In genomic region chr6:86629123-86629522, GRCh38 we compare ENCODE assay signal across 34 cellular contexts.
"Had no signal": no experiment of that assay in that cellular context is flagged by ENCODE, and none has a peak within 500 bp of the region (broad histone marks: within the 10 kb centered on the region; RNA-seq: fewer than 3 reads in every experiment).

No MANE protein-coding gene starts in this region.

- H3K9me3 ChIP-seq: ascending aorta had no signal

- H3K4me3 ChIP-seq: ascending aorta, cardiac muscle cell had no signal

- ATAC-seq: activated CD8-positive, alpha-beta memory T cell treated with anti-CD3 and anti-CD28 coated beads, Interleukin-2, amount 10 ng/mL, durations not matched to agents 7 days and 5 days; activated CD8-positive, alpha-beta T cell treated with anti-CD3 and anti-CD28 coated beads, Interleukin-2, amount 10 ng/mL, durations not matched to agents 7 days and 5 days; activated naive CD8-positive, alpha-beta T cell treated with anti-CD3 and anti-CD28 coated beads, Interleukin-2, amount 50 U/mL, for 24 hours had no signal

- H3K4me1 Mint-ChIP-seq: activated B cell treated with CpG ODN at 0.5 μM for 24 hours; activated CD4-positive, alpha-beta memory T cell treated with anti-CD3 and anti-CD28 coated beads, Interleukin-2, amount 10 ng/mL, durations not matched to agents 7 days and 5 days; activated CD4-positive, alpha-beta T cell treated with anti-CD3 and anti-CD28 coated beads, Interleukin-2, amount 10 ng/mL, durations not matched to agents 24 days and 14 days; activated CD8-positive, alpha-beta memory T cell treated with anti-CD3 and anti-CD28 coated beads, Interleukin-2, amount 10 ng/mL, durations not matched to agents 7 days and 5 days; activated naive CD4-positive, alpha-beta T cell treated with anti-CD3 and anti-CD28 coated beads, Interleukin-2, amount 10 ng/mL, durations not matched to agents 7 days and 5 days; activated naive CD8-positive, alpha-beta T cell treated with anti-CD3 and anti-CD28 coated beads, Interleukin-2, amount 10 ng/mL, durations not matched to agents 7 days and 5 days; activated naive CD8-positive, alpha-beta T cell treated with anti-CD3 and anti-CD28 coated beads, Interleukin-2, amount 50 U/mL, for 24 hours; brain; central memory CD8-positive, alpha-beta T cell had no signal

- H3K27me3 ChIP-seq: ascending aorta, cardiac muscle cell had no signal

- H3K9me3 Mint-ChIP-seq: activated B cell treated with CpG ODN at 0.5 μM for 24 hours; activated CD4-positive, alpha-beta memory T cell treated with anti-CD3 and anti-CD28 coated beads, Interleukin-2, amount 10 ng/mL, durations not matched to agents 7 days and 5 days; activated CD4-positive, alpha-beta T cell treated with anti-CD3 and anti-CD28 coated beads, Interleukin-2, amount 10 ng/mL, durations not matched to agents 24 days and 14 days; activated naive CD4-positive, alpha-beta T cell treated with anti-CD3 and anti-CD28 coated beads, Interleukin-2, amount 10 ng/mL, durations not matched to agents 7 days and 5 days; activated naive CD8-positive, alpha-beta T cell treated with anti-CD3 and anti-CD28 coated beads, Interleukin-2, amount 10 ng/mL, durations not matched to agents 7 days and 5 days; activated naive CD8-positive, alpha-beta T cell treated with anti-CD3 and anti-CD28 coated beads, Interleukin-2, amount 50 U/mL, for 24 hours; activated T-helper 2 cell treated with anti-CD3 and anti-CD28 coated beads, Interferon-gamma antibody, Interleukin-2, Interleukin-4, amounts not matched to agents 10 μg/mL and 5 μg/mL and 100 μg/mL, durations not matched to agents 14 hours and 24 hours and 36 hours; brain had no signal

- H3K27me3 Mint-ChIP-seq: activated B cell treated with CpG ODN at 0.5 μM for 24 hours; activated CD4-positive, alpha-beta memory T cell treated with anti-CD3 and anti-CD28 coated beads, Interleukin-2, amount 10 ng/mL, durations not matched to agents 7 days and 5 days; activated CD4-positive, alpha-beta T cell treated with anti-CD3 and anti-CD28 coated beads, Interleukin-2, amount 10 ng/mL, durations not matched to agents 24 days and 14 days; activated CD8-positive, alpha-beta memory T cell treated with anti-CD3 and anti-CD28 coated beads, Interleukin-2, amount 10 ng/mL, durations not matched to agents 7 days and 5 days; activated naive CD4-positive, alpha-beta T cell treated with anti-CD3 and anti-CD28 coated beads, Interleukin-2, amount 10 ng/mL, durations not matched to agents 7 days and 5 days; activated naive CD8-positive, alpha-beta T cell; activated naive CD8-positive, alpha-beta T cell treated with anti-CD3 and anti-CD28 coated beads, Interleukin-2, amount 10 ng/mL, durations not matched to agents 7 days and 5 days; activated naive CD8-positive, alpha-beta T cell treated with anti-CD3 and anti-CD28 coated beads, Interleukin-2, amount 50 U/mL, for 24 hours; activated T-cell treated with anti-CD3 and anti-CD28 coated beads, Interleukin-2, amount 50 U/mL, for 24 hours; brain; central memory CD8-positive, alpha-beta T cell had no signal

- H3K4me3 Mint-ChIP-seq: activated B cell treated with CpG ODN at 0.5 μM for 24 hours; activated CD4-positive, alpha-beta memory T cell treated with anti-CD3 and anti-CD28 coated beads, Interleukin-2, amount 10 ng/mL, durations not matched to agents 7 days and 5 days; activated CD4-positive, alpha-beta T cell treated with anti-CD3 and anti-CD28 coated beads, Interleukin-2, amount 10 ng/mL, durations not matched to agents 24 days and 14 days; activated CD8-positive, alpha-beta memory T cell treated with anti-CD3 and anti-CD28 coated beads, Interleukin-2, amount 10 ng/mL, durations not matched to agents 7 days and 5 days; activated CD8-positive, alpha-beta T cell treated with anti-CD3 and anti-CD28 coated beads, Interleukin-2, amount 10 ng/mL, durations not matched to agents 7 days and 5 days; activated naive CD4-positive, alpha-beta T cell treated with anti-CD3 and anti-CD28 coated beads, Interleukin-2, amount 10 ng/mL, durations not matched to agents 7 days and 5 days; activated naive CD8-positive, alpha-beta T cell; activated naive CD8-positive, alpha-beta T cell treated with anti-CD3 and anti-CD28 coated beads, Interleukin-2, amount 10 ng/mL, durations not matched to agents 7 days and 5 days; activated naive CD8-positive, alpha-beta T cell treated with anti-CD3 and anti-CD28 coated beads, Interleukin-2, amount 50 U/mL, for 24 hours; activated T-cell treated with anti-CD3 and anti-CD28 coated beads, Interleukin-2, amount 50 U/mL, for 24 hours; brain; central memory CD8-positive, alpha-beta T cell; T-helper 1 cell treated with Interleukin-12 subunit alpha and Interleukin-12 subunit beta and Interleukin-4 antibody, amounts not matched to agents 30 μg/mL and 1 μg/mL, for 36 hours; T-helper 2 cell treated with Interferon-gamma antibody and Interleukin-4, amounts not matched to agents 5 μg/mL and 100 μg/mL, for 36 hours had no signal

- H3K27ac ChIP-seq: ascending aorta, cardiac muscle cell, VCaP had no signal

- H3K4me1 ChIP-seq: ascending aorta had no signal

- H3K36me3 Mint-ChIP-seq: activated CD8-positive, alpha-beta memory T cell treated with anti-CD3 and anti-CD28 coated beads, Interleukin-2, amount 10 ng/mL, durations not matched to agents 7 days and 5 days; activated naive CD4-positive, alpha-beta T cell treated with anti-CD3 and anti-CD28 coated beads, Interleukin-2, amount 10 ng/mL, durations not matched to agents 7 days and 5 days; activated naive CD8-positive, alpha-beta T cell; activated naive CD8-positive, alpha-beta T cell treated with anti-CD3 and anti-CD28 coated beads, Interleukin-2, amount 10 ng/mL, durations not matched to agents 7 days and 5 days; brain had no signal

- H3K36me3 ChIP-seq: ascending aorta, cardiac muscle cell had no signal

- DNase-seq: activated B cell treated with CpG ODN at 0.5 μM for 24 hours; activated CD4-positive, alpha-beta memory T cell treated with anti-CD3 and anti-CD28 coated beads, Interleukin-2, amount 10 ng/mL, durations not matched to agents 7 days and 5 days; activated CD4-positive, alpha-beta T cell treated with anti-CD3 and anti-CD28 coated beads for 4 hours; activated CD4-positive, alpha-beta T cell treated with anti-CD3 and anti-CD28 coated beads, Interleukin-2, amount 10 ng/mL, durations not matched to agents 24 days and 14 days; activated CD4-positive, alpha-beta T cell treated with anti-CD3 and anti-CD28 coated beads, Interleukin-2, amount 50 U/mL, for 1 hour; activated CD4-positive, alpha-beta T cell treated with anti-CD3 and anti-CD28 coated beads, Interleukin-2, amount 50 U/mL, for 4 hours; activated CD4-positive, CD25-positive, alpha-beta regulatory T cell treated with anti-CD3 and anti-CD28 coated beads, Interleukin-2, amount 50 U/mL, for 72 hours; activated CD8-positive, alpha-beta memory T cell treated with anti-CD3 and anti-CD28 coated beads for 24 hours; activated CD8-positive, alpha-beta memory T cell treated with anti-CD3 and anti-CD28 coated beads, Interleukin-2, amount 10 ng/mL, durations not matched to agents 7 days and 5 days; activated CD8-positive, alpha-beta memory T cell treated with anti-CD3 and anti-CD28 coated beads, Interleukin-2, amount 50 U/mL, for 48 hours; activated CD8-positive, alpha-beta T cell treated with anti-CD3 and anti-CD28 coated beads, Interleukin-2, amount 10 ng/mL, durations not matched to agents 7 days and 5 days; activated effector memory CD4-positive, alpha-beta T cell treated with Interleukin-2 at 50 U/mL for 16 hours; activated gamma-delta T cell; activated naive CD4-positive, alpha-beta T cell treated with anti-CD3 and anti-CD28 coated beads, Interleukin-2, amount 10 ng/mL, durations not matched to agents 7 days and 5 days; activated naive CD4-positive, alpha-beta T cell treated with Interleukin-2 at 50 U/mL for 16 hours; activated naive CD8-positive, alpha-beta T cell treated with anti-CD3 and anti-CD28 coated beads, Interleukin-2, amount 10 ng/mL, durations not matched to agents 7 days and 5 days; activated naive CD8-positive, alpha-beta T cell treated with anti-CD3 and anti-CD28 coated beads, Interleukin-2, amount 50 U/mL, for 24 hours; activated T-cell treated with anti-CD3 and anti-CD28 coated beads, Interleukin-2, amount 50 U/mL, for 24 hours; activated T-cell treated with anti-CD3 and anti-CD28 coated beads, Interleukin-2, amount 50 U/mL, for 48 hours; amygdala; anterior cingulate cortex; caudate nucleus; cerebellar nuclear complex; T-helper 2 cell; T-helper 9 cell had no signal

- H3K27ac Mint-ChIP-seq: activated B cell treated with CpG ODN at 0.5 μM for 24 hours; activated CD4-positive, alpha-beta memory T cell treated with anti-CD3 and anti-CD28 coated beads, Interleukin-2, amount 10 ng/mL, durations not matched to agents 7 days and 5 days; activated CD4-positive, alpha-beta T cell treated with anti-CD3 and anti-CD28 coated beads, Interleukin-2, amount 10 ng/mL, durations not matched to agents 24 days and 14 days; activated CD8-positive, alpha-beta memory T cell treated with anti-CD3 and anti-CD28 coated beads, Interleukin-2, amount 10 ng/mL, durations not matched to agents 7 days and 5 days; activated CD8-positive, alpha-beta T cell treated with anti-CD3 and anti-CD28 coated beads, Interleukin-2, amount 10 ng/mL, durations not matched to agents 7 days and 5 days; activated naive CD4-positive, alpha-beta T cell treated with anti-CD3 and anti-CD28 coated beads, Interleukin-2, amount 10 ng/mL, durations not matched to agents 7 days and 5 days; activated naive CD8-positive, alpha-beta T cell; activated naive CD8-positive, alpha-beta T cell treated with anti-CD3 and anti-CD28 coated beads, Interleukin-2, amount 10 ng/mL, durations not matched to agents 7 days and 5 days; activated naive CD8-positive, alpha-beta T cell treated with anti-CD3 and anti-CD28 coated beads, Interleukin-2, amount 50 U/mL, for 24 hours; activated T-cell treated with anti-CD3 and anti-CD28 coated beads, Interleukin-2, amount 50 U/mL, for 24 hours; activated T-helper 2 cell treated with anti-CD3 and anti-CD28 coated beads, Interferon-gamma antibody, Interleukin-2, Interleukin-4, amounts not matched to agents 10 μg/mL and 5 μg/mL and 100 μg/mL, durations not matched to agents 14 hours and 24 hours and 36 hours; brain; T-helper 1 cell treated with Interleukin-12 subunit alpha and Interleukin-12 subunit beta and Interleukin-4 antibody, amounts not matched to agents 30 μg/mL and 1 μg/mL, for 36 hours; T-helper 2 cell treated with Interferon-gamma antibody and Interleukin-4, amounts not matched to agents 5 μg/mL and 100 μg/mL, for 36 hours had no signal
